Comparison of ENCODE assay signal across 14 cellular contexts in the genomic region with DNA sequence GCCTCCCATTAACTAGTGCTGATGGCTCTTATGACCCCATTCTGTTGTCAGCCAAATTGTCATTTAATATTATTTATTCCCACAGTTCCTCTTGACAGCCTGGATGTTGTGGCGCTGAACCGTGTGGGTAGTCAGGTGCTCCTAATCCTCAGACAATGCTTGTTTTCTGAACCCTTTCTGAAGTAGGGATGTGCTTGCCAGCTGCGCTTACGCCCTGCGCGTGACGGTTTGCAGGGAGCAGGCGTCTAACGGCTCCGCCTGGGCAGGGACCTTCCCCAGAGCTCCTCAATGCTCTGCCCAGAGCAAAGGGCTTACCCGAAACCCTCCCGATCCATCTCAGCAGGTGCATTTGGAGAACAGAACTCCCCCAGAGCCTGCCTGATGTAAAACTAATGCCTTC.
A peak's percentile ranks its signal among the peaks of the same experiment; 100 is the strongest.
DNase-seq lines count a peak whose midpoint lies in the region; ATAC-seq, FAIRE-seq and TF ChIP-seq lines count a peak whose summit lies in the region.
"Had no signal": no experiment of that assay in that cellular context is flagged by ENCODE, and none has a peak within 500 bp of the region (broad histone marks: within the 10 kb centered on the region; RNA-seq: fewer than 3 reads in every experiment).

No MANE protein-coding gene starts in this region.

- H3K9ac ChIP-seq in Loucy (ENCODE audit: low read depth, low read length, poor library complexity, severe bottlenecking) = peak overlapping the region; percentile 24
- no peak overlapping the region for H3K9ac ChIP-seq in H1 (replicated peaks in 1 of 4; ENCODE audit: extremely low read depth in 1 of 4, low read depth in 3 of 4, low read length in 3 of 4)
- H3K9ac ChIP-seq: SK-N-SH had no signal

- H3K4ac ChIP-seq in H1 (replicated peaks; ENCODE audit: insufficient read length, low read depth, low read length) = no peak overlapping the region

- H3K9me3 ChIP-seq in Loucy (ENCODE audit: insufficient read depth, low read depth, low read length) (no peaks in the 10 kb centered on the region), H1 (ENCODE audit: insufficient read depth in 2 of 2, low read depth in 1 of 2, low read length in 1 of 2) (no peaks in the 10 kb centered on the region)
- H3K9me3 ChIP-seq: BE2C, SK-N-SH had no signal

- no peak overlapping the region for H3K27ac ChIP-seq in H1 (ENCODE audit: low read depth, low read length)

- no peak for TF ChIP-seq POLR2A in H1 (IDR thresholded peaks at IDR 0.05; ENCODE audit: control extremely low read depth in 1 of 2, low read depth in 2 of 2, low read length in 2 of 2)

- H3K79me2 ChIP-seq in Loucy (ENCODE audit: insufficient read depth, low read length) = no peaks in the 10 kb centered on the region
- H3K79me2 ChIP-seq in H1 (ENCODE audit: control insufficient read depth in 1 of 2, insufficient read depth in 2 of 2, low read length in 2 of 2) = no peaks in the 10 kb centered on the region

- no peak overlapping the region for H3K14ac ChIP-seq in H1 (ENCODE audit: insufficient read length)

- POLR2A ChIA-PET in H1 (lab: Charles Lee; ENCODE audit: partially characterized antibody) = no interaction called here

- H3K36me3 ChIP-seq in Loucy (ENCODE audit: insufficient read depth, low read length) (no peaks in the 10 kb centered on the region), H1 (ENCODE audit: control insufficient read depth in 2 of 4, insufficient read depth in 4 of 4, low read length in 3 of 4) (no peaks in the 10 kb centered on the region)
- H3K36me3 ChIP-seq: BE2C had no signal

- TF ChIP-seq EP300 in H1 (IDR thresholded peaks at IDR 0.05; ENCODE audit: borderline replicate concordance in 1 of 2, low read depth in 2 of 2, low read length in 2 of 2) = no peak

- CTCF ChIA-PET in H1 (lab: Charles Lee; ENCODE audit: partially characterized antibody) = interaction anchor here (0.6 kb wide), 1 partner anchor 8 kb away, joined by 3 read pairs; no protein-coding TSS in a partner anchor

- H2AK5ac ChIP-seq in H1 (ENCODE audit: low read depth, low read length) = no peak overlapping the region

- no peak for TF ChIP-seq RAD21 in H1 (IDR thresholded peaks at IDR 0.05 in 1 of 2, conservative IDR thresholded peaks at IDR 0.05 in 1 of 2; ENCODE audit: low read depth in 2 of 2, low read length in 2 of 2)

- H2BK12ac ChIP-seq in H1 (ENCODE audit: low read depth, low read length) = no peak overlapping the region

- H3K4me1 ChIP-seq in Loucy (ENCODE audit: insufficient read depth, low read length, poor library complexity, severe bottlenecking) (peaks cover 76% of the 10 kb centered on the region), H1 (replicated peaks in 1 of 4; ENCODE audit: control insufficient read depth in 3 of 4, insufficient read depth in 4 of 4, low read length in 3 of 4) (no peaks in the 10 kb centered on the region)
- H3K4me1 ChIP-seq: BE2C had no signal

- TF ChIP-seq CTCF in Loucy (conservative IDR thresholded peaks at IDR 0.05; ENCODE audit: low read length) (no peak), H1 (IDR thresholded peaks at IDR 0.05; ENCODE audit: control extremely low read depth in 1 of 3, insufficient read depth in 1 of 3, low read depth in 1 of 3, low read length in 3 of 3) (no peak)

- no peak overlapping the region for H2BK5ac ChIP-seq in H1 (ENCODE audit: low read depth, low read length)

- H4K91ac ChIP-seq in H1 (replicated peaks; ENCODE audit: insufficient read length, low read length) = no peak overlapping the region

- no peak overlapping the region for H3K56ac ChIP-seq in H1 (replicated peaks; ENCODE audit: insufficient read length, low read depth, low read length)

- H3K79me1 ChIP-seq in H1 (ENCODE audit: low read depth, low read length) = no peaks in the 10 kb centered on the region

- H3K27me3 ChIP-seq in Loucy (ENCODE audit: insufficient read depth, low read length, poor library complexity, severe bottlenecking) = no peaks in the 10 kb centered on the region
- H3K27me3 ChIP-seq in H1 (replicated peaks in 1 of 4; ENCODE audit: control insufficient read depth in 3 of 4, extremely low read depth in 1 of 4, insufficient read depth in 3 of 4, low read length in 3 of 4) = no peaks in the 10 kb centered on the region; a peak in 1 of 7 replicates
- H3K27me3 ChIP-seq: BE2C had no signal

- ATAC-seq in GM21529 (IDR thresholded peaks at IDR 0.05; ENCODE audit: unreplicated experiment) (no peak), HG02885 (IDR thresholded peaks at IDR 0.05; ENCODE audit: poor library complexity, unreplicated experiment) (no peak)

- H2BK15ac ChIP-seq in H1 (ENCODE audit: low read length) = no peak overlapping the region

- no peak overlapping the region for H2BK120ac ChIP-seq in H1 (replicated peaks; ENCODE audit: low read depth, low read length)

- H4K5ac ChIP-seq in H1 (ENCODE audit: insufficient read length, low read depth, low read length) = no peak overlapping the region

- 98% methylated on average over 12 of the region's 12 CpGs; no CpG with 5 or more reads in 1 of the 2 experiments for WGBS in H1 (ENCODE audit: extremely low coverage in 1 of 2, insufficient coverage in 1 of 2, insufficient read length in 1 of 2, insufficient replicate concordance in 2 of 2, low coverage in 1 of 2, low lambda C conversion rate in 2 of 2, missing lambda C conversion rate in 1 of 2), 2 experiments

- no peak overlapping the region for H3K23ac ChIP-seq in H1 (ENCODE audit: insufficient read length)

- H2AFZ ChIP-seq in Loucy (ENCODE audit: low read length) (no peak overlapping the region), H1 (ENCODE audit: low read length) (no peak overlapping the region)

- H4K8ac ChIP-seq in H1 (ENCODE audit: extremely low read depth, insufficient read depth, low read length) = peak overlapping the region; percentile 38; the same call in 1 of the 2 replicates

- H3K4me3 ChIP-seq in Loucy (ENCODE audit: low read length, poor library complexity, severe bottlenecking) (no peak overlapping the region), H1 (ENCODE audit: extremely low read depth in 1 of 4, insufficient read depth in 2 of 4, low read depth in 3 of 4, low read length in 4 of 4) (no peak overlapping the region)

- no peak for FAIRE-seq in H1 (lab: Jason Lieb, UNC)

- H3K4me2 ChIP-seq in Loucy (ENCODE audit: low read depth, low read length, poor library complexity, severe bottlenecking) (no peak overlapping the region), H1 (ENCODE audit: insufficient read depth in 1 of 2, low read depth in 2 of 2, low read length in 2 of 2) (no peak overlapping the region)
- H3K4me2 ChIP-seq: SK-N-SH had no signal

- DNase-seq in DMS153 treated with DMSO at 0.1 percent for 48 hours (lab: John Stamatoyannopoulos, UW; ENCODE audit: unreplicated experiment) = peak; percentile 37
- peak; percentile 50 for DNase-seq in NCI-H2107 (lab: John Stamatoyannopoulos, UW)
- no peak for DNase-seq in H1 (ENCODE audit: low read depth in 1 of 2, low spot score in 2 of 2)
- DNase-seq in HuH-7 (ENCODE audit: low spot score) = no peak
- DNase-seq: BE2C; CD8-positive, alpha-beta memory T cell; H9; NCI-H2081; NCI-H526; SK-N-SH; T-helper 1 cell had no signal

- no peaks in the 10 kb centered on the region for H3K9me2 ChIP-seq in Loucy (replicated peaks; ENCODE audit: low read depth, low read length)
- H3K9me2 ChIP-seq: SK-N-SH had no signal

- no peak overlapping the region for H2BK20ac ChIP-seq in H1 (ENCODE audit: low read length)

- peaks cover 1% of the 10 kb centered on the region; the same call in 1 of the 2 replicates for H3K23me2 ChIP-seq in H1 (ENCODE audit: low read depth, low read length)

- H4K20me1 ChIP-seq in Loucy (ENCODE audit: insufficient read depth, low read length, poor library complexity, severe bottlenecking) (no peaks in the 10 kb centered on the region), H1 (replicated peaks in 1 of 2; ENCODE audit: control insufficient read depth in 1 of 2, insufficient read depth in 2 of 2, low read length in 2 of 2) (no peaks in the 10 kb centered on the region)

- H3K18ac ChIP-seq in H1 (ENCODE audit: extremely low read depth, low read length) = no peak overlapping the region

- H3F3A ChIP-seq in Loucy (ENCODE audit: low read depth) = no peaks in the 10 kb centered on the region

TF ChIP-seq in H1, 55 proteins besides CTCF, POLR2A, EP300 and RAD21 (continues in another document):
- TF ChIP-seq CHD2 (IDR thresholded peaks at IDR 0.05; ENCODE audit: low read length) = no peak
- no peak for TF ChIP-seq ZNF274 (IDR thresholded peaks at IDR 0.05; ENCODE audit: borderline replicate concordance, extremely low read depth, low read length)
- TF ChIP-seq, protein P1, sequence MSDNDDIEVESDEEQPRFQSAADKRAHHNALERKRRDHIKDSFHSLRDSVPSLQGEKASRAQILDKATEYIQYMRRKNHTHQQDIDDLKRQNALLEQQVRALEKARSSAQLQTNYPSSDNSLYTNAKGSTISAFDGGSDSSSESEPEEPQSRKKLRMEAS (IDR thresholded peaks at IDR 0.05) = no peak
- no peak for TF ChIP-seq GTF2F1 (IDR thresholded peaks at IDR 0.05; ENCODE audit: borderline replicate concordance, low read depth, low read length)
- no peak for TF ChIP-seq PHF8 (conservative IDR thresholded peaks at IDR 0.05; ENCODE audit: low read depth, low read length)
- TF ChIP-seq CREB1 (IDR thresholded peaks at IDR 0.05) = no peak
- TF ChIP-seq TBP (IDR thresholded peaks at IDR 0.05; ENCODE audit: low read depth, low read length) = no peak
- TF ChIP-seq EGR1 (IDR thresholded peaks at IDR 0.05; ENCODE audit: borderline replicate concordance, low read depth, low read length) = no peak
- no peak for TF ChIP-seq SIX5 (IDR thresholded peaks at IDR 0.05; ENCODE audit: low read depth, low read length)
- TF ChIP-seq, protein P2, sequence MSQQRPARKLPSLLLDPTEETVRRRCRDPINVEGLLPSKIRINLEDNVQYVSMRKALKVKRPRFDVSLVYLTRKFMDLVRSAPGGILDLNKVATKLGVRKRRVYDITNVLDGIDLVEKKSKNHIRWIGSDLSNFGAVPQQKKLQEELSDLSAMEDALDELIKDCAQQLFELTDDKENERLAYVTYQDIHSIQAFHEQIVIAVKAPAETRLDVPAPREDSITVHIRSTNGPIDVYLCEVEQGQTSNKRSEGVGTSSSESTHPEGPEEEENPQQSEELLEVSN (IDR thresholded peaks at IDR 0.05) = no peak
- TF ChIP-seq RBBP5 (IDR thresholded peaks at IDR 0.05; ENCODE audit: borderline replicate concordance, low read depth, low read length) = no peak

Comparison
In these comparisons a context has a peak if more than half of its experiments do, and no peak if none do; other contexts are left out.
1. DNase-seq: peak in DMS153 treated with DMSO at 0.1 percent for 48 hours (single experiment) and NCI-H2107 (single experiment); none in H1 (0 of 2) and HuH-7 (single experiment).